1 cellular context compared by ENCODE assay signal in the genomic region with DNA sequence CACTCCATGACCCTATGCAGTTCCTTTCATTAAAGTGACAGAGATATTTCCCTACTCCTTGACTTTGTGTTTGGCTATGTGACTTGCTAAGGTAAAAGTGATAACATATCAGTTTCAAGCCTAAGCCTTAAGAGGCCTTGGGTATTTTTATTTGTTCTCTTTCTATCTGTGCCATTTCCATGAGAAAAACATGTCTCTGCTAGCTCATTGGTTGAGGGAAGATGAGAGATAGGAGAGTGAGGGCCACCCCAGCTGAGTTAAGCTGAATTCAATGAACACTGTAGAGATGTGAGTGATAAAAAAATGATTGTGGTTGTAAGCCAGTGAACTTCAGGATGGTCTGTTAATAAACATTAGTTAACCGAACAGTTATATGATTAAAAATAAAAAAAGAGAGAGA.
TF ChIP-seq lines count a peak whose summit lies in the region.

No MANE protein-coding gene starts in this region.

TF ChIP-seq in WTC11, 78 proteins besides CTCF, POLR2A, EP300 and RAD21 (continued from another document):
- TF ChIP-seq ZSCAN18 (CRISPR knock-in tag; IDR thresholded peaks at IDR 0.05) (no peak), E2F1 (CRISPR knock-in tag; IDR thresholded peaks at IDR 0.05) (no peak), ATF1 (CRISPR knock-in tag; IDR thresholded peaks at IDR 0.05) (no peak), IRF2 (CRISPR knock-in tag; IDR thresholded peaks at IDR 0.05; ENCODE audit: borderline replicate concordance, low read depth) (no peak), MYBL2 (CRISPR knock-in tag; IDR thresholded peaks at IDR 0.05) (no peak), ZNF281 (CRISPR knock-in tag; IDR thresholded peaks at IDR 0.05) (no peak), TCF7 (CRISPR knock-in tag; IDR thresholded peaks at IDR 0.05; ENCODE audit: low read depth) (no peak)
- TF ChIP-seq, protein P1, sequence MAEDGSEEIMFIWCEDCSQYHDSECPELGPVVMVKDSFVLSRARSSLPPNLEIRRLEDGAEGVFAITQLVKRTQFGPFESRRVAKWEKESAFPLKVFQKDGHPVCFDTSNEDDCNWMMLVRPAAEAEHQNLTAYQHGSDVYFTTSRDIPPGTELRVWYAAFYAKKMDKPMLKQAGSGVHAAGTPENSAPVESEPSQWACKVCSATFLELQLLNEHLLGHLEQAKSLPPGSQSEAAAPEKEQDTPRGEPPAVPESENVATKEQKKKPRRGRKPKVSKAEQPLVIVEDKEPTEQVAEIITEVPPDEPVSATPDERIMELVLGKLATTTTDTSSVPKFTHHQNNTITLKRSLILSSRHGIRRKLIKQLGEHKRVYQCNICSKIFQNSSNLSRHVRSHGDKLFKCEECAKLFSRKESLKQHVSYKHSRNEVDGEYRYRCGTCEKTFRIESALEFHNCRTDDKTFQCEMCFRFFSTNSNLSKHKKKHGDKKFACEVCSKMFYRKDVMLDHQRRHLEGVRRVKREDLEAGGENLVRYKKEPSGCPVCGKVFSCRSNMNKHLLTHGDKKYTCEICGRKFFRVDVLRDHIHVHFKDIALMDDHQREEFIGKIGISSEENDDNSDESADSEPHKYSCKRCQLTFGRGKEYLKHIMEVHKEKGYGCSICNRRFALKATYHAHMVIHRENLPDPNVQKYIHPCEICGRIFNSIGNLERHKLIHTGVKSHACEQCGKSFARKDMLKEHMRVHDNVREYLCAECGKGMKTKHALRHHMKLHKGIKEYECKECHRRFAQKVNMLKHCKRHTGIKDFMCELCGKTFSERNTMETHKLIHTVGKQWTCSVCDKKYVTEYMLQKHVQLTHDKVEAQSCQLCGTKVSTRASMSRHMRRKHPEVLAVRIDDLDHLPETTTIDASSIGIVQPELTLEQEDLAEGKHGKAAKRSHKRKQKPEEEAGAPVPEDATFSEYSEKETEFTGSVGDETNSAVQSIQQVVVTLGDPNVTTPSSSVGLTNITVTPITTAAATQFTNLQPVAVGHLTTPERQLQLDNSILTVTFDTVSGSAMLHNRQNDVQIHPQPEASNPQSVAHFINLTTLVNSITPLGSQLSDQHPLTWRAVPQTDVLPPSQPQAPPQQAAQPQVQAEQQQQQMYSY (CRISPR knock-in tag; IDR thresholded peaks at IDR 0.05): no peak
- TF ChIP-seq, protein P2, sequence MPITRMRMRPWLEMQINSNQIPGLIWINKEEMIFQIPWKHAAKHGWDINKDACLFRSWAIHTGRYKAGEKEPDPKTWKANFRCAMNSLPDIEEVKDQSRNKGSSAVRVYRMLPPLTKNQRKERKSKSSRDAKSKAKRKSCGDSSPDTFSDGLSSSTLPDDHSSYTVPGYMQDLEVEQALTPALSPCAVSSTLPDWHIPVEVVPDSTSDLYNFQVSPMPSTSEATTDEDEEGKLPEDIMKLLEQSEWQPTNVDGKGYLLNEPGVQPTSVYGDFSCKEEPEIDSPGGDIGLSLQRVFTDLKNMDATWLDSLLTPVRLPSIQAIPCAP (CRISPR knock-in tag; IDR thresholded peaks at IDR 0.05): no peak
